In the genomic region with DNA sequence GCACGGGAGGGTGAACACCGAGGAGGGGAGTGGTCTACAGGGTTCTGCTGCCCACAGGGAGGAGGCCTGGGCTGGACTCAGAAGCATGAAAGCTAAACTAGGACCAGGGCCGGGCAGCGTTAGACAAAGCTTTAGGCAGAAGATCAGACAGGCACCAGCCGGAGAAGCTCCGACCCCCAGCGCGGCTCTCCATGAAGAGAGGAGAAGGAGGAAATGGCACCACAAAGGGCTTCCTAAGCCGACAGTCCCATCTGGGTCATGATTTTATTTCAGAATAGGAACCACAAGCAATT, we compare ENCODE assay signal across 18 cellular contexts.
"Had no signal": no experiment of that assay in that cellular context is flagged by ENCODE, and none has a peak within 500 bp of the region (broad histone marks: within the 10 kb centered on the region; RNA-seq: fewer than 3 reads in every experiment).

No MANE protein-coding gene starts in this region.

- H3K27ac Mint-ChIP-seq: activated CD4-positive, alpha-beta memory T cell treated with anti-CD3 and anti-CD28 coated beads, Interleukin-2, amount 10 ng/mL, durations not matched to agents 7 days and 5 days; activated CD4-positive, alpha-beta T cell treated with anti-CD3 and anti-CD28 coated beads, Interleukin-2, amount 10 ng/mL, durations not matched to agents 24 days and 14 days had no signal

- H3K4me2 ChIP-seq: hepatocyte, SK-N-SH had no signal

- H3K4me3 ChIP-seq: body of pancreas, cardiac muscle cell, hepatocyte, thoracic aorta, upper lobe of right lung had no signal

- H3K4me1 ChIP-seq: upper lobe of right lung had no signal

- H3K27ac ChIP-seq: body of pancreas, cardiac muscle cell, hepatocyte, thoracic aorta, upper lobe of right lung had no signal

- H3K27me3 Mint-ChIP-seq: activated CD4-positive, alpha-beta memory T cell treated with anti-CD3 and anti-CD28 coated beads, Interleukin-2, amount 10 ng/mL, durations not matched to agents 7 days and 5 days; activated CD4-positive, alpha-beta T cell treated with anti-CD3 and anti-CD28 coated beads, Interleukin-2, amount 10 ng/mL, durations not matched to agents 24 days and 14 days had no signal

- H3K4me1 Mint-ChIP-seq: activated CD4-positive, alpha-beta memory T cell treated with anti-CD3 and anti-CD28 coated beads, Interleukin-2, amount 10 ng/mL, durations not matched to agents 7 days and 5 days; activated CD4-positive, alpha-beta T cell treated with anti-CD3 and anti-CD28 coated beads, Interleukin-2, amount 10 ng/mL, durations not matched to agents 24 days and 14 days had no signal

- H3K27me3 ChIP-seq: body of pancreas, cardiac muscle cell, hepatocyte, upper lobe of right lung had no signal

- H3K9me3 ChIP-seq: body of pancreas, SK-N-SH, thoracic aorta, upper lobe of right lung had no signal

- H3K9me2 ChIP-seq: SK-N-SH had no signal

- H2AFZ ChIP-seq: hepatocyte had no signal

- H3K4me3 Mint-ChIP-seq: activated CD4-positive, alpha-beta memory T cell treated with anti-CD3 and anti-CD28 coated beads, Interleukin-2, amount 10 ng/mL, durations not matched to agents 7 days and 5 days; activated CD4-positive, alpha-beta T cell treated with anti-CD3 and anti-CD28 coated beads, Interleukin-2, amount 10 ng/mL, durations not matched to agents 24 days and 14 days had no signal

- ATAC-seq: activated CD4-positive, CD25-positive, alpha-beta regulatory T cell treated with anti-CD3 and anti-CD28 coated beads, Interleukin-2, amount 50 U/mL, for 24 hours; left ventricle myocardium superior; upper lobe of right lung had no signal

- DNase-seq: activated CD4-positive, alpha-beta memory T cell treated with anti-CD3 and anti-CD28 coated beads, Interleukin-2, amount 10 ng/mL, durations not matched to agents 7 days and 5 days; activated CD4-positive, alpha-beta T cell treated with anti-CD3 and anti-CD28 coated beads, Interleukin-2, amount 10 ng/mL, durations not matched to agents 24 days and 14 days; activated naive CD4-positive, alpha-beta T cell treated with Interleukin-2 at 50 U/mL for 16 hours; anterior cingulate cortex; body of pancreas; cortex of kidney; effector CD8-positive, alpha-beta T cell; glutamatergic neuron; left ventricle myocardium superior; nucleus accumbens; SK-N-SH; stimulated activated CD4-positive, alpha-beta T cell treated with anti-CD3 and anti-CD28 coated beads, Interleukin-2, amount 100 ng/mL, for 24 hours; stimulated activated naive CD4-positive, alpha-beta T cell; upper lobe of right lung had no signal

- H3K79me2 ChIP-seq: hepatocyte had no signal
